Comparison of ENCODE assay signal across 2 cellular contexts in genomic region chr7:131618391-131618790, GRCh38.
TF ChIP-seq lines count a peak whose summit lies in the region.

No MANE protein-coding gene starts in this region.

TF ChIP-seq in HepG2, 621 proteins besides CTCF, POLR2A, EP300 and RAD21 (continues in another document):
- TF ChIP-seq ZNF484 (CRISPR knock-in tag; IDR thresholded peaks at IDR 0.05; ENCODE audit: borderline replicate concordance, low read depth) (no peak), ZFP1 (CRISPR knock-in tag; IDR thresholded peaks at IDR 0.05) (no peak), KDM3A (CRISPR knock-in tag; IDR thresholded peaks at IDR 0.05; ENCODE audit: low read depth) (no peak), STAT5B (CRISPR knock-in tag; IDR thresholded peaks at IDR 0.05) (no peak), FOXA3 (CRISPR knock-in tag; IDR thresholded peaks at IDR 0.05) (no peak), ZNF121 (CRISPR knock-in tag; IDR thresholded peaks at IDR 0.05) (no peak), MEF2D (CRISPR knock-in tag; IDR thresholded peaks at IDR 0.05) (no peak), ZNF407 (CRISPR knock-in tag; IDR thresholded peaks at IDR 0.05; ENCODE audit: not compliant biosample characterization) (no peak), TMF1 (CRISPR knock-in tag; IDR thresholded peaks at IDR 0.05; ENCODE audit: low read depth) (no peak), ETS1 (CRISPR knock-in tag; IDR thresholded peaks at IDR 0.05) (no peak)
- TF ChIP-seq, protein P1, sequence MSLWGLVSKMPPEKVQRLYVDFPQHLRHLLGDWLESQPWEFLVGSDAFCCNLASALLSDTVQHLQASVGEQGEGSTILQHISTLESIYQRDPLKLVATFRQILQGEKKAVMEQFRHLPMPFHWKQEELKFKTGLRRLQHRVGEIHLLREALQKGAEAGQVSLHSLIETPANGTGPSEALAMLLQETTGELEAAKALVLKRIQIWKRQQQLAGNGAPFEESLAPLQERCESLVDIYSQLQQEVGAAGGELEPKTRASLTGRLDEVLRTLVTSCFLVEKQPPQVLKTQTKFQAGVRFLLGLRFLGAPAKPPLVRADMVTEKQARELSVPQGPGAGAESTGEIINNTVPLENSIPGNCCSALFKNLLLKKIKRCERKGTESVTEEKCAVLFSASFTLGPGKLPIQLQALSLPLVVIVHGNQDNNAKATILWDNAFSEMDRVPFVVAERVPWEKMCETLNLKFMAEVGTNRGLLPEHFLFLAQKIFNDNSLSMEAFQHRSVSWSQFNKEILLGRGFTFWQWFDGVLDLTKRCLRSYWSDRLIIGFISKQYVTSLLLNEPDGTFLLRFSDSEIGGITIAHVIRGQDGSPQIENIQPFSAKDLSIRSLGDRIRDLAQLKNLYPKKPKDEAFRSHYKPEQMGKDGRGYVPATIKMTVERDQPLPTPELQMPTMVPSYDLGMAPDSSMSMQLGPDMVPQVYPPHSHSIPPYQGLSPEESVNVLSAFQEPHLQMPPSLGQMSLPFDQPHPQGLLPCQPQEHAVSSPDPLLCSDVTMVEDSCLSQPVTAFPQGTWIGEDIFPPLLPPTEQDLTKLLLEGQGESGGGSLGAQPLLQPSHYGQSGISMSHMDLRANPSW (CRISPR knock-in tag; IDR thresholded peaks at IDR 0.05; ENCODE audit: borderline replicate concordance) = no peak

TF ChIP-seq in H1, 55 proteins besides CTCF, POLR2A, EP300 and RAD21:
- no peak for TF ChIP-seq RNF2 (IDR thresholded peaks at IDR 0.05; ENCODE audit: borderline replicate concordance, low read depth, low read length, missing control alignments, poor library complexity, severe bottlenecking)
- TF ChIP-seq RFX5 (IDR thresholded peaks at IDR 0.05; ENCODE audit: borderline replicate concordance, low read depth, low read length) = no peak
- no peak for TF ChIP-seq CTBP2 (IDR thresholded peaks at IDR 0.05; ENCODE audit: borderline replicate concordance, insufficient read depth, insufficient read length, low read length)
